9 cellular contexts compared by ENCODE assay signal in genomic region chr17:13337864-13338371, GRCh38.
A peak's percentile ranks its signal among the peaks of the same experiment; 100 is the strongest.
DNase-seq lines count a peak whose midpoint lies in the region; ATAC-seq and TF ChIP-seq lines count a peak whose summit lies in the region.
"Had no signal": no experiment of that assay in that cellular context is flagged by ENCODE, and none has a peak within 500 bp of the region (broad histone marks: within the 10 kb centered on the region; RNA-seq: fewer than 3 reads in every experiment).

No MANE protein-coding gene starts in this region.

- 2 to 3% (median 3%) methylated on average over 12 of the region's 12 CpGs for WGBS in psoas muscle, 3 donors

- TF ChIP-seq CTCF in foreskin keratinocyte (conservative IDR thresholded peaks at IDR 0.05) (peak; percentile 86), psoas muscle (IDR thresholded peaks at IDR 0.05) (peak; percentile 58)

- CTCF ChIA-PET in activated CD4-positive, alpha-beta T cell treated with anti-CD3 and anti-CD28 coated beads for 36 hours (lab: Charles Lee) = interaction anchor here (0.6 to 2.3 kb wide), 6 partner anchors 9 to 188 kb away, joined by 3 to 5 read pairs (median 4); no protein-coding TSS in a partner anchor

- H3K4me1 ChIP-seq in foreskin keratinocyte (no peaks in the 10 kb centered on the region), psoas muscle (no peaks in the 10 kb centered on the region)

- H3K4me1 Mint-ChIP-seq in activated CD4-positive, alpha-beta T cell treated with anti-CD3 and anti-CD28 coated beads for 36 hours = peaks cover 3% of the 10 kb centered on the region
- peaks cover 5% of the 10 kb centered on the region for H3K4me1 Mint-ChIP-seq in activated T-helper 1 cell treated with anti-CD3 and anti-CD28 coated beads, Interleukin-12 subunit alpha, Interleukin-12 subunit beta, Interleukin-2, Interleukin-4 antibody, amounts not matched to agents 30 ng/mL and 10 ng/mL and 1 ng/mL, durations not matched to agents 14 hours and 24 hours and 36 hours (ENCODE audit: low read depth)

- POLR2A ChIA-PET in activated CD4-positive, alpha-beta T cell treated with anti-CD3 and anti-CD28 coated beads for 36 hours (lab: Charles Lee) = no interaction called here

- H3K27me3 ChIP-seq in foreskin keratinocyte (no peaks in the 10 kb centered on the region), psoas muscle (ENCODE audit: insufficient read depth in 3 of 3, low read length in 2 of 3) (no peaks in the 10 kb centered on the region)

- H3K4me3 ChIP-seq in psoas muscle = peak overlapping the region; percentile 38

- peaks cover 20% of the 10 kb centered on the region for H3K27me3 Mint-ChIP-seq in activated CD4-positive, alpha-beta T cell treated with anti-CD3 and anti-CD28 coated beads for 36 hours
- H3K27me3 Mint-ChIP-seq in activated T-helper 1 cell treated with anti-CD3 and anti-CD28 coated beads, Interleukin-12 subunit alpha, Interleukin-12 subunit beta, Interleukin-2, Interleukin-4 antibody, amounts not matched to agents 30 ng/mL and 10 ng/mL and 1 ng/mL, durations not matched to agents 14 hours and 24 hours and 36 hours (ENCODE audit: insufficient read depth) = peaks cover 9% of the 10 kb centered on the region

- DNase-seq in activated CD4-positive, alpha-beta T cell treated with anti-CD3 and anti-CD28 coated beads for 36 hours = peak; percentile 26
- DNase-seq in activated CD4-positive, alpha-beta T cell treated with anti-CD3 and anti-CD28 coated beads, Interleukin-2, amount 50 U/mL, for 1 hour = no peak
- DNase-seq in LHCN-M2 (ENCODE audit: low read depth) = peak; percentile 78
- DNase-seq in T follicular helper cell (ENCODE audit: low read depth) = peak; percentile 2
- peak; percentile 13 to 32 for DNase-seq in foreskin keratinocyte
- DNase-seq in psoas muscle = no peak
- DNase-seq in stimulated activated CD4-positive, alpha-beta T cell treated with anti-CD3 and anti-CD28 coated beads, Interleukin-1b, Interleukin-23, amount 100 ng/mL, for 48 hours = no peak
- DNase-seq in activated T-helper 1 cell treated with anti-CD3 and anti-CD28 coated beads, Interleukin-12 subunit alpha, Interleukin-12 subunit beta, Interleukin-2, Interleukin-4 antibody, amounts not matched to agents 30 ng/mL and 10 ng/mL and 1 ng/mL, durations not matched to agents 14 hours and 24 hours and 36 hours (ENCODE audit: low spot score) = no peak

- H3K36me3 ChIP-seq in psoas muscle (ENCODE audit: insufficient read depth in 1 of 2, low read depth in 1 of 2) = no peaks in the 10 kb centered on the region

- H3K4me3 Mint-ChIP-seq in activated CD4-positive, alpha-beta T cell treated with anti-CD3 and anti-CD28 coated beads for 36 hours = no peak overlapping the region
- no peak overlapping the region for H3K4me3 Mint-ChIP-seq in activated T-helper 1 cell treated with anti-CD3 and anti-CD28 coated beads, Interleukin-12 subunit alpha, Interleukin-12 subunit beta, Interleukin-2, Interleukin-4 antibody, amounts not matched to agents 30 ng/mL and 10 ng/mL and 1 ng/mL, durations not matched to agents 14 hours and 24 hours and 36 hours
- H3K4me3 Mint-ChIP-seq: effector memory CD8-positive, alpha-beta T cell had no signal

- intact Hi-C loops in activated CD4-positive, alpha-beta T cell treated with anti-CD3 and anti-CD28 coated beads for 36 hours (cut with DNase I, micrococcal nuclease) = loop anchor here (2.0 to 10.0 kb wide), 4 partner anchors 77 to 1589 kb away; no protein-coding TSS in a partner anchor
- intact Hi-C loops in psoas muscle (cut with DNase I) = loop anchor here (5.0 to 10.0 kb wide), 2 partner anchors 967 to 1589 kb away; partner anchors contain the start of gene HS3ST3B1 (in 2 of the 2)
- intact Hi-C loops in activated T-helper 1 cell treated with anti-CD3 and anti-CD28 coated beads, Interleukin-12 subunit alpha, Interleukin-12 subunit beta, Interleukin-2, Interleukin-4 antibody, amounts not matched to agents 30 ng/mL and 10 ng/mL and 1 ng/mL, durations not matched to agents 14 hours and 24 hours and 36 hours (cut with micrococcal nuclease) = loop anchor here (10.0 kb wide), 2 partner anchors 257 to 967 kb away; partner anchors contain the start of gene HS3ST3B1

- no peak overlapping the region for H3K27ac Mint-ChIP-seq in activated CD4-positive, alpha-beta T cell treated with anti-CD3 and anti-CD28 coated beads for 36 hours
- H3K27ac Mint-ChIP-seq in activated T-helper 1 cell treated with anti-CD3 and anti-CD28 coated beads, Interleukin-12 subunit alpha, Interleukin-12 subunit beta, Interleukin-2, Interleukin-4 antibody, amounts not matched to agents 30 ng/mL and 10 ng/mL and 1 ng/mL, durations not matched to agents 14 hours and 24 hours and 36 hours = no peak overlapping the region
- H3K27ac Mint-ChIP-seq: effector memory CD8-positive, alpha-beta T cell had no signal

- no peaks in the 10 kb centered on the region for H3K9me3 ChIP-seq in psoas muscle

- no peaks in the 10 kb centered on the region for H3K9me3 Mint-ChIP-seq in activated CD4-positive, alpha-beta T cell treated with anti-CD3 and anti-CD28 coated beads for 36 hours (ENCODE audit: low read depth)
- H3K9me3 Mint-ChIP-seq in activated T-helper 1 cell treated with anti-CD3 and anti-CD28 coated beads, Interleukin-12 subunit alpha, Interleukin-12 subunit beta, Interleukin-2, Interleukin-4 antibody, amounts not matched to agents 30 ng/mL and 10 ng/mL and 1 ng/mL, durations not matched to agents 14 hours and 24 hours and 36 hours = no peaks in the 10 kb centered on the region
- H3K9me3 Mint-ChIP-seq: effector memory CD8-positive, alpha-beta T cell had no signal

- H3K27ac ChIP-seq in foreskin keratinocyte = peak overlapping the region; percentile 44
- no peak overlapping the region for H3K27ac ChIP-seq in psoas muscle

- no peaks in the 10 kb centered on the region for H3K36me3 Mint-ChIP-seq in activated CD4-positive, alpha-beta T cell treated with anti-CD3 and anti-CD28 coated beads for 36 hours (ENCODE audit: low read depth)
- no peaks in the 10 kb centered on the region for H3K36me3 Mint-ChIP-seq in activated T-helper 1 cell treated with anti-CD3 and anti-CD28 coated beads, Interleukin-12 subunit alpha, Interleukin-12 subunit beta, Interleukin-2, Interleukin-4 antibody, amounts not matched to agents 30 ng/mL and 10 ng/mL and 1 ng/mL, durations not matched to agents 14 hours and 24 hours and 36 hours (ENCODE audit: low read depth)

- ATAC-seq in activated CD4-positive, alpha-beta T cell treated with anti-CD3 and anti-CD28 coated beads for 36 hours = no peak
- peak; percentile 61 for ATAC-seq in foreskin keratinocyte
- no peak for ATAC-seq in psoas muscle
- ATAC-seq: effector memory CD8-positive, alpha-beta T cell had no signal

Comparison
In these comparisons a context has a peak if more than half of its experiments do, and no peak if none do; other contexts are left out.
1. DNase-seq: peak in activated CD4-positive, alpha-beta T cell treated with anti-CD3 and anti-CD28 coated beads for 36 hours (single experiment), LHCN-M2 (single experiment), T follicular helper cell (single experiment) and foreskin keratinocyte (2 of 2); none in activated CD4-positive, alpha-beta T cell treated with anti-CD3 and anti-CD28 coated beads, Interleukin-2, amount 50 U/mL, for 1 hour (single experiment), psoas muscle (0 of 2), stimulated activated CD4-positive, alpha-beta T cell treated with anti-CD3 and anti-CD28 coated beads, Interleukin-1b, Interleukin-23, amount 100 ng/mL, for 48 hours (single experiment) and activated T-helper 1 cell treated with anti-CD3 and anti-CD28 coated beads, Interleukin-12 subunit alpha, Interleukin-12 subunit beta, Interleukin-2, Interleukin-4 antibody, amounts not matched to agents 30 ng/mL and 10 ng/mL and 1 ng/mL, durations not matched to agents 14 hours and 24 hours and 36 hours (single experiment).